25 cellular contexts compared by ENCODE assay signal in the genomic region with DNA sequence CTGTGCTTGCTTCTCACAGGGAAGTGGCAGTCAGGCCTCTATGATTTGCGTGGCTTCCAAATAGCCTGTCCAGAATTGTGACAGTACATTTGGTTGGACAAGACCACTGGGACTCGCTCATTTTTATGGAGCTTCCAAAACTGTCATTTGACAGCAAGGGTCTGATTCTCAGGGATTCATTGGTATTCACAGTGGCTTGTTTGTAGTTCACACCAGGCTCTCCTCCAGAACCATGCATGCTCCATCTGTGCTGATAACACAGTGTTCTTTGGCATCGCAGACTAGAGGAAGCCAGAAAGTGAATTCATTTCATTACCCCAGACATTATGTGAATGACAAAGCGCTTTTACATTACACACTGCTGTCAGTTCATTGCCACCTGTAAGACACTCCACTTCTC.
DNase-seq lines count a peak whose midpoint lies in the region; ATAC-seq and TF ChIP-seq lines count a peak whose summit lies in the region.
"Had no signal": no experiment of that assay in that cellular context is flagged by ENCODE, and none has a peak within 500 bp of the region (broad histone marks: within the 10 kb centered on the region; RNA-seq: fewer than 3 reads in every experiment).

No MANE protein-coding gene starts in this region.

- no peak for TF ChIP-seq POLR2A in gastrocnemius medialis (IDR thresholded peaks at IDR 0.05)

- DNase-seq in SK-N-SH (peak; percentile 42), cerebellar cortex (ENCODE audit: low spot score) (peak; percentile 99), left ventricle myocardium superior (no peak), gastrocnemius medialis (no peak), DMS53 treated with DMSO at 0.1 percent for 48 hours (lab: John Stamatoyannopoulos, UW; ENCODE audit: unreplicated experiment) (no peak)
- no peak for DNase-seq in activated CD4-positive, alpha-beta memory T cell treated with anti-CD3 and anti-CD28 coated beads, Interleukin-2, amount 10 ng/mL, durations not matched to agents 7 days and 5 days
- DNase-seq: activated CD4-positive, CD25-positive, alpha-beta regulatory T cell; activated naive CD4-positive, alpha-beta T cell treated with anti-CD3 and anti-CD28 coated beads for 36 hours; adrenal gland; dermis blood vessel endothelial cell; GM23248; islet precursor cell; Kasumi-1; NCI-H524; NK-92 treated with Interleukin-12 subunit alpha and Interleukin-12 subunit beta, amount 100 ng/mL, for 24 hours; right lobe of liver; stimulated activated CD4-positive, alpha-beta T cell treated with anti-CD3 and anti-CD28 coated beads, Interleukin-4, amount 100 ng/mL, for 24 hours; stimulated activated naive B cell treated with anti-CD40 and anti-IgM and Interleukin-4, amounts not matched to agents 10 μg/mL and 1 μg/mL and 100 μg/mL, for 72 hours; T-helper 1 cell; uterus had no signal

- POLR2A ChIA-PET in SK-N-SH (lab: Yijun Ruan, JAX) = no interaction called here
- POLR2A ChIA-PET in activated CD4-positive, alpha-beta memory T cell treated with anti-CD3 and anti-CD28 coated beads, Interleukin-2, amount 10 ng/mL, durations not matched to agents 7 days and 5 days (lab: Charles Lee) = no interaction called here

- H3K4me3 Mint-ChIP-seq in activated CD4-positive, alpha-beta memory T cell treated with anti-CD3 and anti-CD28 coated beads, Interleukin-2, amount 10 ng/mL, durations not matched to agents 7 days and 5 days = no peak overlapping the region
- H3K4me3 Mint-ChIP-seq: activated naive CD4-positive, alpha-beta T cell treated with anti-CD3 and anti-CD28 coated beads for 36 hours; activated T-helper 1 cell treated with anti-CD3 and anti-CD28 coated beads, Interleukin-12 subunit alpha, Interleukin-12 subunit beta, Interleukin-2, Interleukin-4 antibody, amounts not matched to agents 30 ng/mL and 10 ng/mL and 1 ng/mL, durations not matched to agents 14 hours and 24 hours and 36 hours; stimulated activated naive B cell treated with anti-CD40 and anti-IgM and Interleukin-4, amounts not matched to agents 10 μg/mL and 1 μg/mL and 100 μg/mL, for 72 hours had no signal

- no peak overlapping the region for H3K4me3 ChIP-seq in SK-N-SH (ENCODE audit: low read depth in 2 of 2, low read length in 1 of 2)
- no peak overlapping the region for H3K4me3 ChIP-seq in gastrocnemius medialis
- H3K4me3 ChIP-seq: adrenal gland, GM12878, GM23248, right lobe of liver, SJSA1, uterus had no signal

- intact Hi-C loops in left ventricle myocardium superior (cut with micrococcal nuclease) = no loop called here
- intact Hi-C loops in gastrocnemius medialis (cut with DNase I; ENCODE audit: low total_unique reads) = no loop called here

- H3K36me3 ChIP-seq in SK-N-SH (replicated peaks in 1 of 2; ENCODE audit: control insufficient read depth in 1 of 2, insufficient read depth in 2 of 2, low read length in 1 of 2) (peaks cover 11 to 27% of the 10 kb centered on the region in 2 experiments), gastrocnemius medialis (no peaks in the 10 kb centered on the region)
- H3K36me3 ChIP-seq: adrenal gland, right lobe of liver, uterus had no signal

- H3F3A ChIP-seq in SK-N-SH (replicated peaks; ENCODE audit: insufficient read depth) = no peaks in the 10 kb centered on the region

- H3K27ac ChIP-seq in SK-N-SH (ENCODE audit: low read depth in 2 of 2, low read length in 1 of 2) = no peak overlapping the region
- peak overlapping the region in 2 of 4 donors; percentile 2 to 76 for H3K27ac ChIP-seq in gastrocnemius medialis
- H3K27ac ChIP-seq: adrenal gland, GM23248, parathyroid adenoma, right lobe of liver, SJSA1, uterus had no signal

- TF ChIP-seq CTCF in SK-N-SH (IDR thresholded peaks at IDR 0.05) (no peak), gastrocnemius medialis (IDR thresholded peaks at IDR 0.05 in 4 of 5, conservative IDR thresholded peaks at IDR 0.05 in 1 of 5) (no peak)

- H2AFZ ChIP-seq in SK-N-SH (ENCODE audit: low read depth) = no peak overlapping the region
- H2AFZ ChIP-seq: GM23248, parathyroid adenoma had no signal

- no peak overlapping the region for H3K9ac ChIP-seq in SK-N-SH
- H3K9ac ChIP-seq: GM23248, parathyroid adenoma had no signal

- no peaks in the 10 kb centered on the region for H3K9me2 ChIP-seq in SK-N-SH

- no peaks in the 10 kb centered on the region for H3K79me2 ChIP-seq in SK-N-SH (ENCODE audit: insufficient read depth)
- H3K79me2 ChIP-seq: parathyroid adenoma had no signal

- peaks cover 30% of the 10 kb centered on the region for H3K4me1 Mint-ChIP-seq in activated CD4-positive, alpha-beta memory T cell treated with anti-CD3 and anti-CD28 coated beads, Interleukin-2, amount 10 ng/mL, durations not matched to agents 7 days and 5 days

- no peaks in the 10 kb centered on the region for H4K20me1 ChIP-seq in SK-N-SH (ENCODE audit: insufficient read depth)

- no peak for TF ChIP-seq RAD21 in SK-N-SH (IDR thresholded peaks at IDR 0.05; ENCODE audit: low read length)

- H3K27me3 Mint-ChIP-seq in activated CD4-positive, alpha-beta memory T cell treated with anti-CD3 and anti-CD28 coated beads, Interleukin-2, amount 10 ng/mL, durations not matched to agents 7 days and 5 days = no peaks in the 10 kb centered on the region

- peaks cover 29% of the 10 kb centered on the region for H3K36me3 Mint-ChIP-seq in activated CD4-positive, alpha-beta memory T cell treated with anti-CD3 and anti-CD28 coated beads, Interleukin-2, amount 10 ng/mL, durations not matched to agents 7 days and 5 days (ENCODE audit: low read depth)
- H3K36me3 Mint-ChIP-seq: stimulated activated naive B cell treated with anti-CD40 and anti-IgM and Interleukin-4, amounts not matched to agents 10 μg/mL and 1 μg/mL and 100 μg/mL, for 72 hours had no signal

- H3K4me1 ChIP-seq in SK-N-SH (ENCODE audit: control insufficient read depth in 1 of 2, insufficient read depth in 2 of 2, low read depth in 1 of 2, low read length in 1 of 2) (peaks cover 4 to 8% of the 10 kb centered on the region in 2 experiments; a peak in 3 of 4 replicates), gastrocnemius medialis (peaks cover 0 to 34% of the 10 kb centered on the region in 2 donors)
- H3K4me1 ChIP-seq: parathyroid adenoma, SJSA1, uterus had no signal

- CTCF ChIA-PET in SK-N-SH (lab: Yijun Ruan, JAX) = interaction anchor here (1.4 kb wide), 1 partner anchor 10 kb away, joined by 4 read pairs; no protein-coding TSS in a partner anchor
- CTCF ChIA-PET in activated CD4-positive, alpha-beta memory T cell treated with anti-CD3 and anti-CD28 coated beads, Interleukin-2, amount 10 ng/mL, durations not matched to agents 7 days and 5 days (lab: Charles Lee) = no interaction called here

- H3K27ac Mint-ChIP-seq in activated CD4-positive, alpha-beta memory T cell treated with anti-CD3 and anti-CD28 coated beads, Interleukin-2, amount 10 ng/mL, durations not matched to agents 7 days and 5 days = no peak overlapping the region
- H3K27ac Mint-ChIP-seq: activated naive CD4-positive, alpha-beta T cell treated with anti-CD3 and anti-CD28 coated beads for 36 hours; activated T-helper 1 cell treated with anti-CD3 and anti-CD28 coated beads, Interleukin-12 subunit alpha, Interleukin-12 subunit beta, Interleukin-2, Interleukin-4 antibody, amounts not matched to agents 30 ng/mL and 10 ng/mL and 1 ng/mL, durations not matched to agents 14 hours and 24 hours and 36 hours; stimulated activated naive B cell treated with anti-CD40 and anti-IgM and Interleukin-4, amounts not matched to agents 10 μg/mL and 1 μg/mL and 100 μg/mL, for 72 hours had no signal

- ATAC-seq in left ventricle myocardium superior (peak; percentile 93), gastrocnemius medialis (peak; percentile 36 to 85), HG02763 (IDR thresholded peaks at IDR 0.05; ENCODE audit: unreplicated experiment) (no peak)
- ATAC-seq: GM12878; stimulated activated naive B cell treated with anti-CD40 and anti-IgM and Interleukin-4, amounts not matched to agents 10 μg/mL and 1 μg/mL and 100 μg/mL, for 72 hours had no signal

- no peaks in the 10 kb centered on the region for H3K9me3 ChIP-seq in SK-N-SH
- H3K9me3 ChIP-seq in gastrocnemius medialis = no peaks in the 10 kb centered on the region
- H3K9me3 ChIP-seq: adrenal gland, right lobe of liver, SJSA1, uterus had no signal

- 77% methylated on average over 4 of the region's 4 CpGs for whole genome bisulfite sequencing in SK-N-SH (ENCODE audit: low lambda C conversion rate)

- in situ Hi-C loops in gastrocnemius medialis (cut with MboI; ENCODE audit: low sequenced_read_pairs in 4 of 4) = loop anchor here in 1 of 4 donors (10.0 kb wide), 1 partner anchor 55 kb away; no protein-coding TSS in a partner anchor

- no peak; a peak in 1 of 4 replicates for TF ChIP-seq EP300 in SK-N-SH (IDR thresholded peaks at IDR 0.05; ENCODE audit: borderline replicate concordance in 1 of 2, low read depth in 1 of 2, low read length in 1 of 2)

- no peaks in the 10 kb centered on the region for H3K9me3 Mint-ChIP-seq in activated CD4-positive, alpha-beta memory T cell treated with anti-CD3 and anti-CD28 coated beads, Interleukin-2, amount 10 ng/mL, durations not matched to agents 7 days and 5 days
- H3K9me3 Mint-ChIP-seq: activated naive CD4-positive, alpha-beta T cell treated with anti-CD3 and anti-CD28 coated beads for 36 hours; activated T-helper 1 cell treated with anti-CD3 and anti-CD28 coated beads, Interleukin-12 subunit alpha, Interleukin-12 subunit beta, Interleukin-2, Interleukin-4 antibody, amounts not matched to agents 30 ng/mL and 10 ng/mL and 1 ng/mL, durations not matched to agents 14 hours and 24 hours and 36 hours; stimulated activated naive B cell treated with anti-CD40 and anti-IgM and Interleukin-4, amounts not matched to agents 10 μg/mL and 1 μg/mL and 100 μg/mL, for 72 hours had no signal

- no peak overlapping the region for H3K4me2 ChIP-seq in SK-N-SH

- H3K27me3 ChIP-seq in SK-N-SH (ENCODE audit: insufficient read depth) (no peaks in the 10 kb centered on the region), gastrocnemius medialis (no peaks in the 10 kb centered on the region)
- H3K27me3 ChIP-seq: adrenal gland, right lobe of liver, SJSA1, uterus had no signal

TF ChIP-seq in SK-N-SH, 30 proteins besides CTCF, POLR2A, EP300 and RAD21 (continues in another document):
- TF ChIP-seq TEAD4 (IDR thresholded peaks at IDR 0.05; ENCODE audit: borderline replicate concordance, insufficient read depth) = no peak
- TF ChIP-seq, protein P1, sequence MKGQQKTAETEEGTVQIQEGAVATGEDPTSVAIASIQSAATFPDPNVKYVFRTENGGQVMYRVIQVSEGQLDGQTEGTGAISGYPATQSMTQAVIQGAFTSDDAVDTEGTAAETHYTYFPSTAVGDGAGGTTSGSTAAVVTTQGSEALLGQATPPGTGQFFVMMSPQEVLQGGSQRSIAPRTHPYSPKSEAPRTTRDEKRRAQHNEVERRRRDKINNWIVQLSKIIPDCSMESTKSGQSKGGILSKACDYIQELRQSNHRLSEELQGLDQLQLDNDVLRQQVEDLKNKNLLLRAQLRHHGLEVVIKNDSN (IDR thresholded peaks at IDR 0.05; ENCODE audit: borderline replicate concordance, low read depth) = no peak
- no peak for TF ChIP-seq EZH2phosphoT487 (IDR thresholded peaks at IDR 0.05; ENCODE audit: borderline replicate concordance, low read depth)
- no peak for TF ChIP-seq JUND (IDR thresholded peaks at IDR 0.05)
- TF ChIP-seq SMC3 (IDR thresholded peaks at IDR 0.05; ENCODE audit: low read depth, low read length) = no peak

Comparison
In these comparisons a context has a peak if more than half of its experiments do, and no peak if none do; other contexts are left out.
1. DNase-seq: peak in SK-N-SH (single experiment) and cerebellar cortex (single experiment); none in left ventricle myocardium superior (single experiment), gastrocnemius medialis (0 of 2), activated CD4-positive, alpha-beta memory T cell treated with anti-CD3 and anti-CD28 coated beads, Interleukin-2, amount 10 ng/mL, durations not matched to agents 7 days and 5 days (single experiment) and DMS53 treated with DMSO at 0.1 percent for 48 hours (single experiment).